Comparison of ENCODE assay signal across 10 cellular contexts in genomic region chr9:94867842-94868312, GRCh38.
DNase-seq lines count a peak whose midpoint lies in the region; ATAC-seq and TF ChIP-seq lines count a peak whose summit lies in the region.
"Had no signal": no experiment of that assay in that cellular context is flagged by ENCODE, and none has a peak within 500 bp of the region (broad histone marks: within the 10 kb centered on the region; RNA-seq: fewer than 3 reads in every experiment).

No MANE protein-coding gene starts in this region.

- WGBS in heart left ventricle, 4 donors: 17 to 34% (median 23%) methylated on average over 4 of the region's 4 CpGs

- peaks cover 10 to 88% (median 66%) of the 10 kb centered on the region in 12 donors for H3K4me1 ChIP-seq in heart left ventricle
- peaks cover 68% of the 10 kb centered on the region for H3K4me1 ChIP-seq in lower lobe of right lung
- H3K4me1 ChIP-seq in vagina: peaks cover 74% of the 10 kb centered on the region

- DNase-seq in heart left ventricle: no peak
- no peak for DNase-seq in cardiac septum (ENCODE audit: low spot score)
- peak; percentile 91 to 97 for DNase-seq in cardiac fibroblast (ENCODE audit: low read depth in 2 of 2)
- no peak for DNase-seq in lower lobe of right lung
- no peak for DNase-seq in vagina (ENCODE audit: extremely low spot score in 2 of 2)
- no peak for DNase-seq in sciatic nerve (ENCODE audit: low spot score)
- DNase-seq: CD8-positive, alpha-beta T cell; T-helper 9 cell had no signal

- TF ChIP-seq CTCF in heart left ventricle (IDR thresholded peaks at IDR 0.05) (no peak), cardiac fibroblast (IDR thresholded peaks at IDR 0.05; ENCODE audit: low read depth, low read length) (no peak), lower lobe of right lung (IDR thresholded peaks at IDR 0.05) (no peak), vagina (IDR thresholded peaks at IDR 0.05) (no peak)

- intact Hi-C loops in heart left ventricle (cut with DNase I) (loop anchor here in 8 of 10 donors (2.0 to 10.0 kb wide), 10 partner anchors 53 to 139 kb away; no protein-coding TSS in a partner anchor), cardiac septum (cut with DNase I) (loop anchor here (10.0 kb wide), 1 partner anchor 257 kb away; no protein-coding TSS in a partner anchor), lower lobe of right lung (cut with DNase I) (no loop called here), vagina (cut with DNase I) (loop anchor here (10.0 kb wide), 1 partner anchor 137 kb away; no protein-coding TSS in a partner anchor), sciatic nerve (cut with DNase I) (no loop called here)

- TF ChIP-seq POLR2A in heart left ventricle (IDR thresholded peaks at IDR 0.05) (no peak), vagina (IDR thresholded peaks at IDR 0.05) (no peak)

- ATAC-seq in heart left ventricle: no peak
- ATAC-seq in lower lobe of right lung: peak in 1 of 2 donors; percentile 10
- no peak for ATAC-seq in HG03196 (IDR thresholded peaks at IDR 0.05; ENCODE audit: unreplicated experiment)
- ATAC-seq in GM18873 (IDR thresholded peaks at IDR 0.05; ENCODE audit: low FRiP score, unreplicated experiment): no peak
- no peak for ATAC-seq in sciatic nerve
- ATAC-seq: CD8-positive, alpha-beta T cell had no signal

- H3K9me3 ChIP-seq in heart left ventricle: no peaks in the 10 kb centered on the region
- no peaks in the 10 kb centered on the region for H3K9me3 ChIP-seq in lower lobe of right lung
- no peaks in the 10 kb centered on the region for H3K9me3 ChIP-seq in vagina

- H3K36me3 ChIP-seq in heart left ventricle (no peaks in the 10 kb centered on the region), lower lobe of right lung (no peaks in the 10 kb centered on the region), vagina (no peaks in the 10 kb centered on the region)

- H3K27me3 ChIP-seq in heart left ventricle (no peaks in the 10 kb centered on the region), lower lobe of right lung (ENCODE audit: low read depth) (no peaks in the 10 kb centered on the region), vagina (no peaks in the 10 kb centered on the region)

- H3K4me3 ChIP-seq in heart left ventricle (peak overlapping the region in 1 of 12 donors; percentile 2), cardiac fibroblast (replicated peaks in 1 of 2; ENCODE audit: low read depth in 2 of 2, low read length in 2 of 2) (no peak overlapping the region), lower lobe of right lung (no peak overlapping the region), vagina (no peak overlapping the region)

- peak overlapping the region; percentile 70 to 98 (median 88) for H3K27ac ChIP-seq in heart left ventricle
- peak overlapping the region; percentile 78 for H3K27ac ChIP-seq in lower lobe of right lung
- peak overlapping the region; percentile 89 for H3K27ac ChIP-seq in vagina

Comparison
In these comparisons a context has a peak if more than half of its experiments do, and no peak if none do; other contexts are left out.
1. DNase-seq: peak in cardiac fibroblast (2 of 2); none in heart left ventricle (0 of 5), cardiac septum (single experiment), lower lobe of right lung (single experiment), vagina (0 of 2) and sciatic nerve (single experiment).
2. intact Hi-C loops: an anchor here in heart left ventricle (2.0 to 10.0 kb wide), cardiac septum (10.0 kb wide) and vagina (10.0 kb wide); none called in lower lobe of right lung and sciatic nerve.
3. Peak in every context shown above with its lines, with median percentiles within 50 percentile points of each other: H3K27ac ChIP-seq.